In the genomic region with DNA sequence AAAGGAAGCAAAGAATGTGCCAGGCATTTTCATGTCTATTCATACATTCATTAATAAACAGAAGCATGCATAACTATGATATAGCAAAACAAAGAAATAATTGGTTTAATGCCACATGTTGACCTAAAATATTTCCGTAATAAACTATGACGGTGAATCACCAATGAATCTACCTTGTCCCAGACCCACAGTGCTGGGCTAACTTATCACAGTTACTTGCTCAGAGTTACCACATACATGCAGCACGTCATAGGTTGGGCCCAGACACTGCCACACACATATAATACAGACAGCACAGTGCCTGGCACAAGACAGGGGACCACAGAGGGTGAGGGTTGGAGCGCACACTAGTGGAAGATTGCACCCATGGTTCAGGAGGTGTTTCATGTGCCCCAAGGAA, we compare ENCODE assay signal across 9 cellular contexts.
"Had no signal": no experiment of that assay in that cellular context is flagged by ENCODE, and none has a peak within 500 bp of the region (broad histone marks: within the 10 kb centered on the region; RNA-seq: fewer than 3 reads in every experiment).

No MANE protein-coding gene starts in this region.

- H2AFZ ChIP-seq: hepatocyte, parathyroid adenoma had no signal

- H3K9me3 ChIP-seq: esophagus muscularis mucosa, suprapubic skin, thyroid gland had no signal

- H3K79me2 ChIP-seq: hepatocyte, parathyroid adenoma had no signal

- H3K27me3 ChIP-seq: esophagus muscularis mucosa, hepatocyte, suprapubic skin, thyroid gland had no signal

- H3K9ac ChIP-seq: parathyroid adenoma had no signal

- H3K4me3 Mint-ChIP-seq: naive B cell, nephron, type B pancreatic cell had no signal

- H3K4me3 ChIP-seq: esophagus muscularis mucosa, hepatocyte, suprapubic skin, thyroid gland had no signal

- H3K4me1 ChIP-seq: parathyroid adenoma had no signal

- H3K4me1 Mint-ChIP-seq: naive B cell had no signal

- H3K27ac ChIP-seq: epithelial cell of prostate, esophagus muscularis mucosa, hepatocyte, parathyroid adenoma, suprapubic skin, thyroid gland had no signal

- H3K9me3 Mint-ChIP-seq: naive B cell, nephron had no signal

- H3K4me2 ChIP-seq: hepatocyte had no signal
